In the genomic region with DNA sequence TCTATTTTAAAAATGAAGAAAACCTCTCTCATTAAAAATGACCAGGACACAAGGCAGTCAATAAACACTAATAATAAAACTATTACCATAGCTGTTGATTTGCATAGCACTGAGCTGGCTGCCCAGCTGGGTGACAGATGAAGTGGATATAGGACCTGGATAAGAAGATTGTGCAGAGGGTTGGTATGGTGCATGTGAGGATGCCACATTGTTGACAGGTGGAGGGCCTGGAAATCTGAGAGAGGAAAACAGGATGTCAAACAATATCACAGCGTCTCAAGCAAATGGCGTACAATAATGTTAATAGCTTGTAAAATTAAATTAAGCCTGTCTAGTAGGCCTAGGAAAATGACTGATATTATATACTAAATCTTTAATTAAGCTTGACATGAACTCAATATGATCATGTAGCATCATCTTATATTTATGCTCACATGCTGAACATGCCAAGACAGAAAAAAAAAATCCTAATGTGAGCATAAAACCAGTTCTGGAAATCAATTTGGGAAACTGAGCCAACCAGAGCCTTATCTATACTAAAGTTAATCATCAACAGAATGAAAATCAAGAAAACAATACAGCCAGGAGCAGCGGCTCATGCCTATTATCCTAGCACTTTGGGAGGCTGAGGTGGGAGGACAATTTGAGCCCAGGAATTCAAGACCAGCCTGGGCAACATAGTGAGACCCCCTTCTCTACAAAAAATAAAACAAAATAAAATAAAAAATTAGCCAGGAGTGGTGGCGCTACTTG, we compare ENCODE assay signal across 19 cellular contexts. TPM values are rescaled to one million over a fixed set of nuclear protein-coding genes. Genes with fewer than 3 reads are reported as not detected.
DNase-seq lines count a peak whose midpoint lies in the region; ATAC-seq, FAIRE-seq and TF ChIP-seq lines count a peak whose summit lies in the region.
"Had no signal": no experiment of that assay in that cellular context is flagged by ENCODE, and none has a peak within 500 bp of the region (broad histone marks: within the 10 kb centered on the region; RNA-seq: fewer than 3 reads in every experiment).

No MANE protein-coding gene starts in this region.

- FAIRE-seq in GM19239 (lab: Jason Lieb, UNC): peak; percentile 28
- FAIRE-seq: G401.6 had no signal

- H3K4me1 ChIP-seq in body of pancreas (peaks cover 50% of the 10 kb centered on the region), osteoblast (ENCODE audit: insufficient read depth, low read length) (peaks cover 28% of the 10 kb centered on the region)
- H3K4me1 ChIP-seq: Caco-2 had no signal

- H3K4me3 ChIP-seq in body of pancreas (no peak overlapping the region), osteoblast (ENCODE audit: insufficient read depth, low read length) (no peak overlapping the region)
- H3K4me3 ChIP-seq: GM23338 had no signal

- H3K27ac ChIP-seq in body of pancreas (no peak overlapping the region), osteoblast (ENCODE audit: low read depth, low read length) (peak overlapping the region; percentile 19)

- TF ChIP-seq POLR2A in body of pancreas (IDR thresholded peaks at IDR 0.05): no peak

- peaks cover 80% of the 10 kb centered on the region for H4K20me1 ChIP-seq in osteoblast (ENCODE audit: insufficient read depth, low read length)

- no peak for TF ChIP-seq CTCF in body of pancreas (IDR thresholded peaks at IDR 0.05)
- no peak for TF ChIP-seq CTCF in osteoblast (IDR thresholded peaks at IDR 0.05; ENCODE audit: extremely low read depth, low read depth, low read length)

- DNase-seq in GM19239 (ENCODE audit: insufficient read length, low spot score): no peak
- peak; percentile 4 for DNase-seq in NCI-H526 treated with DMSO at 0.1 percent for 48 hours (lab: John Stamatoyannopoulos, UW)
- no peak for DNase-seq in body of pancreas
- DNase-seq in osteoblast (ENCODE audit: insufficient read length, low spot score, missing footprints): no peak
- no peak for DNase-seq in SIG-M5 (lab: John Stamatoyannopoulos, UW)
- no peak for DNase-seq in NCI-H446 treated with DMSO at 0.1 percent for 48 hours (lab: John Stamatoyannopoulos, UW)
- no peak for DNase-seq in NOMO-1 (lab: John Stamatoyannopoulos, UW; ENCODE audit: unreplicated experiment in 2 of 2)
- no peak for DNase-seq in hippocampal formation (lab: John Stamatoyannopoulos, UW)
- DNase-seq: Caco-2; CD4-positive, CD25-positive, alpha-beta regulatory T cell; DMS79 treated with DMSO at 0.1 percent for 48 hours; KG1; NCI-H1092; NCI-H187; NCI-H774; T-cell had no signal

- H3K36me3 ChIP-seq in body of pancreas (replicated peaks in 1 of 2; ENCODE audit: insufficient read depth in 1 of 2, low read depth in 2 of 2) (peaks cover 0 to 15% of the 10 kb centered on the region in 2 donors), osteoblast (ENCODE audit: insufficient read depth, low read length) (peaks cover 77% of the 10 kb centered on the region)

- 58 to 60% methylated on average over 4 of the region's 4 CpGs for WGBS in body of pancreas, 2 donors

- no peak overlapping the region for H2AFZ ChIP-seq in osteoblast (ENCODE audit: low read length)
- H2AFZ ChIP-seq: GM23338 had no signal

- H3K27me3 ChIP-seq in body of pancreas (no peaks in the 10 kb centered on the region), osteoblast (ENCODE audit: insufficient read depth, low read length) (no peaks in the 10 kb centered on the region)

- no peak overlapping the region for H3K4me2 ChIP-seq in osteoblast (ENCODE audit: insufficient read depth, low read length)
- H3K4me2 ChIP-seq: GM23338 had no signal

- intact Hi-C loops in body of pancreas (cut with DNase I): no loop called here

- peak; percentile 54 for ATAC-seq in body of pancreas
- ATAC-seq: HCT116, T-cell had no signal

- H3K79me2 ChIP-seq in osteoblast (ENCODE audit: insufficient read depth, low read length): peaks cover 97% of the 10 kb centered on the region

- no peaks in the 10 kb centered on the region for H3K9me3 ChIP-seq in body of pancreas
- no peaks in the 10 kb centered on the region for H3K9me3 ChIP-seq in osteoblast (ENCODE audit: low read depth, low read length)
- H3K9me3 ChIP-seq: Caco-2 had no signal

RNA-seq across cellular contexts. Expression of gene SEC24D, which starts 18.6 kb away (rescaled TPM):
- total RNA-seq in body of pancreas (10 to 100 TPM; 39.7 to 58.7 TPM), osteoblast (111 and 116 TPM in 2 replicates)
